9 cellular contexts compared by ENCODE assay signal in genomic region chr16:47493358-47494337, GRCh38. TPM values are rescaled to one million over a fixed set of nuclear protein-coding genes. Genes with fewer than 3 reads are reported as not detected.
DNase-seq lines count a peak whose midpoint lies in the region; ATAC-seq and TF ChIP-seq lines count a peak whose summit lies in the region.
"Had no signal": no experiment of that assay in that cellular context is flagged by ENCODE, and none has a peak within 500 bp of the region (broad histone marks: within the 10 kb centered on the region; RNA-seq: fewer than 3 reads in every experiment).

No MANE protein-coding gene starts in this region.

- no peaks in the 10 kb centered on the region for H3K27me3 Mint-ChIP-seq in CD8-positive, alpha-beta T cell (ENCODE audit: low read depth)
- H3K27me3 Mint-ChIP-seq in Calu3 (ENCODE audit: unreplicated experiment), result no peaks in the 10 kb centered on the region
- no peaks in the 10 kb centered on the region for H3K27me3 Mint-ChIP-seq in mesothelial cell of epicardium (ENCODE audit: low read depth)
- H3K27me3 Mint-ChIP-seq in neural progenitor cell (ENCODE audit: insufficient read depth, low read depth), result no peaks in the 10 kb centered on the region

- H3K9me2 ChIP-seq in hepatocyte (replicated peaks; ENCODE audit: insufficient read depth), result no peaks in the 10 kb centered on the region

- CTCF ChIA-PET in CD8-positive, alpha-beta T cell (lab: Charles Lee), result interaction anchor here (0.6 to 1.2 kb wide), 2 partner anchors 13 to 112 kb away, joined by 4 read pairs; no protein-coding TSS in a partner anchor
- CTCF ChIA-PET in Calu3 (lab: Charles Lee), result no interaction called here

- H3K36me3 ChIP-seq in CD8-positive, alpha-beta T cell (ENCODE audit: insufficient read depth, low read length), result no peaks in the 10 kb centered on the region
- H3K36me3 ChIP-seq in hepatocyte (replicated peaks; ENCODE audit: insufficient read depth, low read depth) (no peaks in the 10 kb centered on the region), neural progenitor cell (peaks cover 16% of the 10 kb centered on the region)

- POLR2A ChIA-PET in CD8-positive, alpha-beta T cell (lab: Charles Lee), result interaction anchor here (1.3 kb wide), 1 partner anchor 33 kb away, joined by 3 read pairs; the partner anchor contains the start of genes ITFG1 and PHKB

- peaks cover 40% of the 10 kb centered on the region for H3K36me3 Mint-ChIP-seq in CD8-positive, alpha-beta T cell
- H3K36me3 Mint-ChIP-seq in Calu3 (ENCODE audit: insufficient read depth, unreplicated experiment), result no peaks in the 10 kb centered on the region
- H3K36me3 Mint-ChIP-seq in mesothelial cell of epicardium, result peaks cover 28% of the 10 kb centered on the region
- peaks cover 6% of the 10 kb centered on the region for H3K36me3 Mint-ChIP-seq in neural progenitor cell

- H4K20me1 ChIP-seq in hepatocyte (ENCODE audit: insufficient read depth, poor library complexity, severe bottlenecking) (no peaks in the 10 kb centered on the region), neural progenitor cell (ENCODE audit: low read depth) (no peaks in the 10 kb centered on the region)

- H3K4me1 Mint-ChIP-seq in CD8-positive, alpha-beta T cell (ENCODE audit: low read depth), result peaks cover 55% of the 10 kb centered on the region
- H3K4me1 Mint-ChIP-seq in Calu3 (ENCODE audit: low read depth, unreplicated experiment) (no peaks in the 10 kb centered on the region), mesothelial cell of epicardium (peaks cover 4% of the 10 kb centered on the region), neural progenitor cell (peaks cover 8% of the 10 kb centered on the region)

- intact Hi-C loops in CD8-positive, alpha-beta T cell (cut with DNase I, micrococcal nuclease), result loop anchor here in 1 of 2 experiments (2.0 kb wide), 1 partner anchor 33 kb away; the partner anchor contains the start of genes ITFG1 and PHKB
- intact Hi-C loops in Calu3 (cut with micrococcal nuclease; ENCODE audit: unreplicated experiment), result no loop called here

- no peaks in the 10 kb centered on the region for H3K9me3 ChIP-seq in CD8-positive, alpha-beta T cell (ENCODE audit: low read length)
- H3K9me3 ChIP-seq in hepatocyte (ENCODE audit: low read depth), result peaks cover 25% of the 10 kb centered on the region
- peaks cover 18% of the 10 kb centered on the region for H3K9me3 ChIP-seq in neural progenitor cell (ENCODE audit: low read depth)

- no peak overlapping the region for H3K9ac ChIP-seq in neural progenitor cell

- H3K79me2 ChIP-seq in hepatocyte (peaks cover 29% of the 10 kb centered on the region), neural progenitor cell (ENCODE audit: low read depth) (peaks cover 18% of the 10 kb centered on the region)

- DNase-seq in CD8-positive, alpha-beta T cell, result no peak
- DNase-seq in HL-60 (ENCODE audit: low read depth in 1 of 2, low spot score in 1 of 2) (no peak), hepatocyte (ENCODE audit: low spot score) (no peak), Calu3 (no peak), COR-L47 (lab: John Stamatoyannopoulos, UW) (no peak), mesothelial cell of epicardium (ENCODE audit: low spot score in 2 of 2, unreplicated experiment in 2 of 2) (no peak), neural progenitor cell (ENCODE audit: low spot score) (no peak)
- DNase-seq: stimulated activated CD4-positive, alpha-beta T cell treated with anti-CD3 and anti-CD28 coated beads, Interleukin-4, amount 100 ng/mL, for 24 hours had no signal

- H3K27me3 ChIP-seq in CD8-positive, alpha-beta T cell (ENCODE audit: insufficient read depth, low read length), result no peaks in the 10 kb centered on the region
- no peaks in the 10 kb centered on the region for H3K27me3 ChIP-seq in HL-60 (ENCODE audit: insufficient read depth, poor library complexity, severe bottlenecking)
- H3K27me3 ChIP-seq in hepatocyte, result no peaks in the 10 kb centered on the region
- H3K27me3 ChIP-seq in neural progenitor cell, result no peaks in the 10 kb centered on the region

- H2AFZ ChIP-seq in hepatocyte (no peak overlapping the region), neural progenitor cell (replicated peaks) (no peak overlapping the region)

- 83% methylated on average over 9 of the region's 9 CpGs for WGBS in hepatocyte (ENCODE audit: low lambda C conversion rate, missing lambda C conversion rate)

- BruUV-seq in Calu3 (replicated peaks; lab: Mats Ljungman, UMichigan), result no TSS peak

- peak overlapping the region; percentile 13 for H3K4me3 ChIP-seq in CD8-positive, alpha-beta T cell (ENCODE audit: low read depth, low read length)
- H3K4me3 ChIP-seq in HL-60 (replicated peaks; ENCODE audit: insufficient read depth, low read length) (no peak overlapping the region), hepatocyte (no peak overlapping the region), neural progenitor cell (no peak overlapping the region)

- peak overlapping the region; percentile 69 for H3K4me3 Mint-ChIP-seq in CD8-positive, alpha-beta T cell
- no peak overlapping the region for H3K4me3 Mint-ChIP-seq in Calu3 (ENCODE audit: low read depth, unreplicated experiment)
- no peak overlapping the region for H3K4me3 Mint-ChIP-seq in mesothelial cell of epicardium
- H3K4me3 Mint-ChIP-seq in neural progenitor cell, result no peak overlapping the region

- H3F3A ChIP-seq in neural progenitor cell (ENCODE audit: low read depth), result no peaks in the 10 kb centered on the region

- peaks cover 35% of the 10 kb centered on the region for H3K4me1 ChIP-seq in CD8-positive, alpha-beta T cell (ENCODE audit: insufficient read depth, low read length)
- H3K4me1 ChIP-seq in hepatocyte (ENCODE audit: insufficient read depth) (peaks cover 6% of the 10 kb centered on the region), neural progenitor cell (peaks cover 4% of the 10 kb centered on the region)

- peak overlapping the region; percentile 91 for H3K27ac Mint-ChIP-seq in CD8-positive, alpha-beta T cell
- no peak overlapping the region for H3K27ac Mint-ChIP-seq in Calu3 (ENCODE audit: unreplicated experiment)
- H3K27ac Mint-ChIP-seq in mesothelial cell of epicardium, result no peak overlapping the region
- H3K27ac Mint-ChIP-seq in neural progenitor cell, result no peak overlapping the region

- H3K9me3 Mint-ChIP-seq in CD8-positive, alpha-beta T cell, result peaks cover 9% of the 10 kb centered on the region
- H3K9me3 Mint-ChIP-seq in Calu3 (ENCODE audit: low read depth, unreplicated experiment) (no peaks in the 10 kb centered on the region), mesothelial cell of epicardium (peaks cover 29% of the 10 kb centered on the region), neural progenitor cell (peaks cover 11% of the 10 kb centered on the region)

- H3K4me2 ChIP-seq in hepatocyte, result peak overlapping the region; percentile 10
- H3K4me2 ChIP-seq in neural progenitor cell, result no peak overlapping the region

- H3K27ac ChIP-seq in CD8-positive, alpha-beta T cell (ENCODE audit: low read depth, low read length), result no peak overlapping the region
- H3K27ac ChIP-seq in HL-60 (replicated peaks) (peak overlapping the region; percentile 96), hepatocyte (peak overlapping the region; percentile 6), neural progenitor cell (no peak overlapping the region)

- TF ChIP-seq CTCF in CD8-positive, alpha-beta T cell (IDR thresholded peaks at IDR 0.05), result no peak
- no peak for TF ChIP-seq CTCF in HL-60 (IDR thresholded peaks at IDR 0.05; ENCODE audit: insufficient read depth, low read length)
- TF ChIP-seq CTCF in hepatocyte (IDR thresholded peaks at IDR 0.05; ENCODE audit: poor library complexity), result no peak
- no peak for TF ChIP-seq CTCF in Calu3 (IDR thresholded peaks at IDR 0.05; ENCODE audit: unreplicated experiment)
- TF ChIP-seq CTCF in mesothelial cell of epicardium (IDR thresholded peaks at IDR 0.05; ENCODE audit: unreplicated experiment), result no peak
- no peak for TF ChIP-seq CTCF in neural progenitor cell (IDR thresholded peaks at IDR 0.05)

- no peak for ATAC-seq in CD8-positive, alpha-beta T cell
- ATAC-seq in GM21381 (IDR thresholded peaks at IDR 0.05; ENCODE audit: unreplicated experiment), result peak; percentile 37

RNA-seq across cellular contexts. Expression of gene PHKB, which starts 32.5 kb away (rescaled TPM):
- 10 to 100 TPM; 32.4 to 32.8 TPM for total RNA-seq in CD8-positive, alpha-beta T cell
- total RNA-seq in hepatocyte (71.7 and 79.4 TPM in 2 replicates), Calu3 (2022) (80.4 and 83.4 TPM in 2 replicates), mesothelial cell of epicardium (63.1 to 68.1 TPM (median 64.8 TPM) in 3 replicates), neural progenitor cell (ENCODE audit: low replicate concordance) (74.9 and 109 TPM in 2 replicates)
- polyA plus RNA-seq in hepatocyte, result 28.7 and 29.3 TPM in 2 replicates

RNA-seq across cellular contexts. Expression of gene ITFG1, which starts 32.8 kb away (rescaled TPM):
- 10 to 100 TPM; 13.2 to 16.8 TPM for total RNA-seq in CD8-positive, alpha-beta T cell
- total RNA-seq in hepatocyte (78.3 and 87.8 TPM in 2 replicates), Calu3 (2022) (65.5 and 68.6 TPM in 2 replicates), mesothelial cell of epicardium (44.7 to 49.2 TPM (median 48.5 TPM) in 3 replicates), neural progenitor cell (ENCODE audit: low replicate concordance) (31.7 and 61.8 TPM in 2 replicates)
- polyA plus RNA-seq in hepatocyte, result 86.4 and 91.4 TPM in 2 replicates

Comparison
In these comparisons a context has a peak if more than half of its experiments do, and no peak if none do; other contexts are left out.
1. H3K27ac ChIP-seq: peak in HL-60 (single experiment) and hepatocyte (single experiment); none in CD8-positive, alpha-beta T cell (single experiment) and neural progenitor cell (single experiment).